1 cellular context compared by ENCODE assay signal in genomic region chr21:44334637-44335030, GRCh38.
TF ChIP-seq lines count a peak whose summit lies in the region.

No MANE protein-coding gene starts in this region.

TF ChIP-seq in K562, 482 proteins besides CTCF, POLR2A, EP300 and RAD21:
- TF ChIP-seq, protein P1, sequence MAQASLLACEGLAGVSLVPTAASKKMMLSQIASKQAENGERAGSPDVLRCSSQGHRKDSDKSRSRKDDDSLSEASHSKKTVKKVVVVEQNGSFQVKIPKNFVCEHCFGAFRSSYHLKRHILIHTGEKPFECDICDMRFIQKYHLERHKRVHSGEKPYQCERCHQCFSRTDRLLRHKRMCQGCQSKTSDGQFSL (CRISPR knock-in tag; IDR thresholded peaks at IDR 0.05), result 0 out of 2 replicates have a peak, but pooled peaks have one; percentile 9
- TF ChIP-seq, protein P1 (tag; IDR thresholded peaks at IDR 0.05), result no peak; a peak in 1 of 4 replicates
- no peak for TF ChIP-seq BRD9 (IDR thresholded peaks at IDR 0.05; ENCODE audit: low read depth, partially characterized antibody)
- no peak for TF ChIP-seq PHTF2 (CRISPR knock-in tag; IDR thresholded peaks at IDR 0.05)
- TF ChIP-seq HNRNPL (IDR thresholded peaks at IDR 0.05; ENCODE audit: low read depth, low read length), result peak; percentile 71; the same call in 1 of the 2 replicates
- no peak for TF ChIP-seq SMAD1 (IDR thresholded peaks at IDR 0.05; ENCODE audit: low read depth, low read length, partially characterized antibody)
